Comparison of ENCODE assay signal across 1 cellular context in the genomic region with DNA sequence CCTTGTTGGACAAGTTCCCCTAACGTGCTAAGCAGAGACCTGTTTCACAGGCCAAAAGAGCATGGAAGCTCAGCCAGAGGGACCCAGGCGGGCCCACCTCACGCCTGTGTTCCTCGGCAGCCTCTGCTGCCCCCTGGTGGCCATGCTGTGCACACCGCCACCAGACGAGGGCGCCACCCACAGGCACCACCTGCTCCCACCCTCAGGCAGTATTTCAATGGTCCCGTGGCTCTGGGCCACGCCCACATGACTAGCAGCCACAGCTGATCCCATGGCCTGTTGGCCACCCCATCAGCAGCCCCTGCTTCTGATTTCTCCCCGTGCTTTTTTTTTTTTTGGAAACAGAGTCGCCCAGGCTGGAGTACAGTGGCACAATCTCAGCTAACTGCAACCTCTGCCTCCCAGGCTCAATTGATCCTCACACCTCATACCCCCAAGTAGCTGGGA.
TF ChIP-seq lines count a peak whose summit lies in the region.

No MANE protein-coding gene starts in this region.

TF ChIP-seq in IMR-90, 13 proteins besides CTCF, POLR2A, EP300 and RAD21:
- TF ChIP-seq CHD1 (IDR thresholded peaks at IDR 0.05; ENCODE audit: low read depth, low read length) (no peak), MAZ (IDR thresholded peaks at IDR 0.05; ENCODE audit: borderline replicate concordance, low read depth, low read length) (peak; percentile 76), SMC3 (IDR thresholded peaks at IDR 0.05; ENCODE audit: low read depth, low read length) (peak; percentile 96), MXI1 (IDR thresholded peaks at IDR 0.05; ENCODE audit: borderline replicate concordance, low read depth, low read length) (peak; percentile 56; the same call in 1 of the 2 replicates), CEBPB (IDR thresholded peaks at IDR 0.05; ENCODE audit: low read depth, low read length) (no peak), NFE2L2 (IDR thresholded peaks at IDR 0.05; ENCODE audit: low read depth, low read length) (no peak), RCOR1 (IDR thresholded peaks at IDR 0.05; ENCODE audit: insufficient replicate concordance, low read length) (peak; percentile 45), BHLHE40 (IDR thresholded peaks at IDR 0.05; ENCODE audit: low read depth, low read length) (no peak; the same call in 1 of the 2 replicates)
- TF ChIP-seq, protein P1, sequence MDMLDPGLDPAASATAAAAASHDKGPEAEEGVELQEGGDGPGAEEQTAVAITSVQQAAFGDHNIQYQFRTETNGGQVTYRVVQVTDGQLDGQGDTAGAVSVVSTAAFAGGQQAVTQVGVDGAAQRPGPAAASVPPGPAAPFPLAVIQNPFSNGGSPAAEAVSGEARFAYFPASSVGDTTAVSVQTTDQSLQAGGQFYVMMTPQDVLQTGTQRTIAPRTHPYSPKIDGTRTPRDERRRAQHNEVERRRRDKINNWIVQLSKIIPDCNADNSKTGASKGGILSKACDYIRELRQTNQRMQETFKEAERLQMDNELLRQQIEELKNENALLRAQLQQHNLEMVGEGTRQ (IDR thresholded peaks at IDR 0.05; ENCODE audit: low read depth, low read length), result peak; percentile 89
- TF ChIP-seq, protein P2, sequence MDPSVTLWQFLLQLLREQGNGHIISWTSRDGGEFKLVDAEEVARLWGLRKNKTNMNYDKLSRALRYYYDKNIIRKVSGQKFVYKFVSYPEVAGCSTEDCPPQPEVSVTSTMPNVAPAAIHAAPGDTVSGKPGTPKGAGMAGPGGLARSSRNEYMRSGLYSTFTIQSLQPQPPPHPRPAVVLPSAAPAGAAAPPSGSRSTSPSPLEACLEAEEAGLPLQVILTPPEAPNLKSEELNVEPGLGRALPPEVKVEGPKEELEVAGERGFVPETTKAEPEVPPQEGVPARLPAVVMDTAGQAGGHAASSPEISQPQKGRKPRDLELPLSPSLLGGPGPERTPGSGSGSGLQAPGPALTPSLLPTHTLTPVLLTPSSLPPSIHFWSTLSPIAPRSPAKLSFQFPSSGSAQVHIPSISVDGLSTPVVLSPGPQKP (IDR thresholded peaks at IDR 0.05; ENCODE audit: borderline replicate concordance, low read depth, low read length), result no peak
